8 cellular contexts compared by ENCODE assay signal in the genomic region with DNA sequence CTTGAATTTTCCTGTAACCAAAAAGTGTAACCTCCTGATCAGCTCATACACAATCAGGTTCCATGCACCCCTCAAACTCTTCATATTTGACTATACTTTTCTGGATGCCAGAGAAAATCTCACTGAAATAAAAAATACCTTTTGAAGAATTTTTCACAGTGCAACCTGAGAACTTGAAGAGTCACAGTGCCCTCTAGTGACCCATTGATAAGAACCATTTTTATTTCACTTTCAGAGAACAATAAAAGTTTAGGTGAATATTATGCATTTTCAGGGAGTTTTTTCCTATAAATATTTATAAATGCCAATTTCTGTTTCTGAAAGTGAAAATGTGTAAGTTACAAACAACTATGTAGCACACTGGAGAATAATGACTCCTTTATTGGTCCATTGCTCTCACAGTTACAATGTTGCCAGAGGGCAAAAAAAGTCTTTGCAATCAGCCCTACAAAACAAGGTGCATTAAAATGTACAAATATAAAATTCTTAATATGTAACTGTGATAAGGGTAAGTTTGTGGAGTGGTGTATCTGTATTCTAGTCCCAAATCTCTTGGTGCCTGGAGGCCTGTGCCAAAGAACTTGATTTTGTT.
A peak's percentile ranks its signal among the peaks of the same experiment; 100 is the strongest.
DNase-seq lines count a peak whose midpoint lies in the region; ATAC-seq and TF ChIP-seq lines count a peak whose summit lies in the region.

No MANE protein-coding gene starts in this region.

- H3K9me3 ChIP-seq in colonic mucosa (no peaks in the 10 kb centered on the region), parathyroid adenoma (ENCODE audit: control insufficient read depth, low read length) (no peaks in the 10 kb centered on the region)

- H3K4me2 ChIP-seq in parathyroid adenoma (ENCODE audit: low read length): no peak overlapping the region

- intact Hi-C loops in colonic mucosa (cut with DNase I): no loop called here

- H3K27ac ChIP-seq in 22Rv1 (no peak overlapping the region), colonic mucosa (no peak overlapping the region), parathyroid adenoma (no peak overlapping the region)

- H3K27me3 ChIP-seq in colonic mucosa: no peaks in the 10 kb centered on the region
- H3K27me3 ChIP-seq in parathyroid adenoma (ENCODE audit: control insufficient read depth, insufficient read depth, low read length): no peaks in the 10 kb centered on the region

- DNase-seq in NCI-H2171 treated with DMSO at 0.1 percent for 48 hours (lab: John Stamatoyannopoulos, UW): peak; percentile 24
- no peak for DNase-seq in colonic mucosa
- no peak for DNase-seq in activated naive CD4-positive, alpha-beta T cell treated with Interleukin-2 at 50 U/mL for 16 hours
- no peak for DNase-seq in amygdala (lab: John Stamatoyannopoulos, UW)

- no peak for ATAC-seq in GM19467 (IDR thresholded peaks at IDR 0.05; ENCODE audit: unreplicated experiment)

- no peaks in the 10 kb centered on the region for H3K79me2 ChIP-seq in parathyroid adenoma

- no peak overlapping the region for H2AFZ ChIP-seq in parathyroid adenoma

- H3K36me3 ChIP-seq in colonic mucosa: no peaks in the 10 kb centered on the region
- no peaks in the 10 kb centered on the region for H3K36me3 ChIP-seq in parathyroid adenoma (ENCODE audit: control insufficient read depth, insufficient read depth, low read length)

- H3K9ac ChIP-seq in colonic mucosa (ENCODE audit: low read depth in 2 of 2, low read length in 2 of 2) (no peak overlapping the region), parathyroid adenoma (no peak overlapping the region)

- TF ChIP-seq CTCF in 22Rv1 (IDR thresholded peaks at IDR 0.05) (peak; percentile 83), GM12875 (IDR thresholded peaks at IDR 0.05; ENCODE audit: borderline replicate concordance, insufficient read depth, low read depth, low read length) (peak; percentile 23; the same call in 1 of the 2 replicates), colonic mucosa (IDR thresholded peaks at IDR 0.05) (peak; percentile 33), parathyroid adenoma (IDR thresholded peaks at IDR 0.05) (peak; percentile 41)

- no peaks in the 10 kb centered on the region for H3K4me1 ChIP-seq in colonic mucosa
- no peaks in the 10 kb centered on the region for H3K4me1 ChIP-seq in parathyroid adenoma

- no peak overlapping the region for H3K4me3 ChIP-seq in GM12875 (ENCODE audit: low read depth, low read length)
- no peak overlapping the region for H3K4me3 ChIP-seq in colonic mucosa
- no peak overlapping the region for H3K4me3 ChIP-seq in parathyroid adenoma (ENCODE audit: low read depth, low read length)

Comparison
In these comparisons a context has a peak if more than half of its experiments do, and no peak if none do; other contexts are left out.
1. CTCF ChIP-seq: peak in every context shown above with its lines; median percentile 83 in 22Rv1; 41 in parathyroid adenoma; 33 in colonic mucosa; 23 in GM12875.